Comparison of ENCODE assay signal across 12 cellular contexts in the genomic region with DNA sequence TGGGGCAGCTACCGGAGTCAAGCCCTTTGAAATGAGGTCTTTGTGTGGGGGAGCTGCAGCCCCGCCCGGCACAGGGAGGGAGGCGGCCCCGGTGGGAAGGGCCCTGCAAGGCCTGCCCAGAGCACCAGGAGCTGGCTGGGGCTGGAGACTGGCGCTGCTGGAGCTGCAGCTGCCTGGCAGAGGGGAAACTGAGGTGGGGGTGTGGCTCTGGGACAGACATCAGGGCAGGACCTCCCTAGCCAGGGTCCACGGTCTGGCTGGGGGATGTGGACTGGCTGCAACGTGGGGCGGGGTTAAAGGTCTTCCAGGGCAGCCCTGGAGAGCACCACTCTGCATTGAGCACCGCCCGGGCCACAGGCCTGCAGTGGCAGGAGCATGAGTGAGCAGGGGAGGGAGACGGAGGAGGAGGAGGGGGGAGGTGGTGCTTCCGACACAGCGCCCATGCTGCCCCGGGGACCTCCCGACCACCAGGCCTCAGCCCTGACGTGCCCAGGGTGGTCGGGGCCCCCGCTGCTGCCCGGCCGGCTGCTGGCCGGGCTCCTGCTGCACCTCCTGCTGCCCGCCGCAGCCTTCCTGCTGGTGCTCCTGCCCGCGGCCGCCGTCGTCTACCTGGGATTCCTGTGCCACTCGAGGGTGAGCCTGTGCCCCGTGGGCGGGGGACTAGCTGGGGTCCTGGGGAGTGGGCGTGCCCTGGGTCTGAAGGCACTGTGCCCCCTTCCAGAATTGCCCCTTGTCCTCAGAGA. TPM values are rescaled to one million over a fixed set of nuclear protein-coding genes. Genes with fewer than 3 reads are reported as not detected.
DNase-seq lines count a peak whose midpoint lies in the region; ATAC-seq lines count a peak whose summit lies in the region.
"Had no signal": no experiment of that assay in that cellular context is flagged by ENCODE, and none has a peak within 500 bp of the region (broad histone marks: within the 10 kb centered on the region; RNA-seq: fewer than 3 reads in every experiment).

No MANE protein-coding gene starts in this region.

- no peak for DNase-seq in T-helper 2 cell treated with Interferon-gamma antibody and Interleukin-4, amounts not matched to agents 5 μg/mL and 100 μg/mL, for 36 hours (ENCODE audit: low spot score)
- DNase-seq in T-helper 2 cell (no peak), SJCRH30 (peak in 1 of 2 experiments; percentile 44), iPS-NIHi7 (ENCODE audit: extremely low spot score) (peak; percentile 26), NCI-H1105 (lab: John Stamatoyannopoulos, UW) (no peak)
- DNase-seq in stimulated activated naive B cell treated with anti-CD40 and anti-IgM and Interleukin-4, amounts not matched to agents 10 μg/mL and 1 μg/mL and 100 μg/mL, for 72 hours, result no peak
- DNase-seq in effector memory CD4-positive, alpha-beta T cell, result no peak
- DNase-seq: activated CD4-positive, alpha-beta T cell treated with anti-CD3 and anti-CD28 coated beads, Interleukin-2, amount 50 U/mL, for 48 hours; NCI-H524 treated with DMSO at 0.1 percent for 48 hours had no signal

- H3K36me3 ChIP-seq in SJCRH30, result no peaks in the 10 kb centered on the region
- H3K36me3 ChIP-seq in effector memory CD4-positive, alpha-beta T cell (ENCODE audit: control insufficient read depth, insufficient read depth, low read length), result no peaks in the 10 kb centered on the region
- H3K36me3 ChIP-seq: pancreas had no signal

- peak; percentile 30 to 32 for ATAC-seq in stimulated activated naive B cell treated with anti-CD40 and anti-IgM and Interleukin-4, amounts not matched to agents 10 μg/mL and 1 μg/mL and 100 μg/mL, for 72 hours (replicated peaks)
- no peak for ATAC-seq in HG03196 (IDR thresholded peaks at IDR 0.05; ENCODE audit: unreplicated experiment)
- ATAC-seq: pancreas had no signal

- H3K36me3 Mint-ChIP-seq in T-helper 2 cell treated with Interferon-gamma antibody and Interleukin-4, amounts not matched to agents 5 μg/mL and 100 μg/mL, for 36 hours (ENCODE audit: low read depth), result no peaks in the 10 kb centered on the region
- H3K36me3 Mint-ChIP-seq in stimulated activated naive B cell treated with anti-CD40 and anti-IgM and Interleukin-4, amounts not matched to agents 10 μg/mL and 1 μg/mL and 100 μg/mL, for 72 hours, result no peaks in the 10 kb centered on the region

- no peak overlapping the region for H3K27ac Mint-ChIP-seq in T-helper 2 cell treated with Interferon-gamma antibody and Interleukin-4, amounts not matched to agents 5 μg/mL and 100 μg/mL, for 36 hours
- no peak overlapping the region for H3K27ac Mint-ChIP-seq in stimulated activated naive B cell treated with anti-CD40 and anti-IgM and Interleukin-4, amounts not matched to agents 10 μg/mL and 1 μg/mL and 100 μg/mL, for 72 hours

- H3K9me3 ChIP-seq in SJCRH30 (replicated peaks), result no peaks in the 10 kb centered on the region
- H3K9me3 ChIP-seq in effector memory CD4-positive, alpha-beta T cell (ENCODE audit: control insufficient read depth, low read length), result no peaks in the 10 kb centered on the region
- H3K9me3 ChIP-seq: pancreas had no signal

- no peaks in the 10 kb centered on the region for H3K9me3 Mint-ChIP-seq in T-helper 2 cell treated with Interferon-gamma antibody and Interleukin-4, amounts not matched to agents 5 μg/mL and 100 μg/mL, for 36 hours
- no peaks in the 10 kb centered on the region for H3K9me3 Mint-ChIP-seq in stimulated activated naive B cell treated with anti-CD40 and anti-IgM and Interleukin-4, amounts not matched to agents 10 μg/mL and 1 μg/mL and 100 μg/mL, for 72 hours

- H3K27me3 ChIP-seq in SJCRH30, result no peaks in the 10 kb centered on the region
- peaks cover 20% of the 10 kb centered on the region for H3K27me3 ChIP-seq in effector memory CD4-positive, alpha-beta T cell (replicated peaks; ENCODE audit: control insufficient read depth, insufficient read depth, low read length, poor library complexity, severe bottlenecking)
- H3K27me3 ChIP-seq: pancreas had no signal

- peak overlapping the region; percentile 12 for H3K4me3 Mint-ChIP-seq in T-helper 2 cell treated with Interferon-gamma antibody and Interleukin-4, amounts not matched to agents 5 μg/mL and 100 μg/mL, for 36 hours
- peak overlapping the region in 1 of 2 donors; percentile 56 for H3K4me3 Mint-ChIP-seq in stimulated activated naive B cell treated with anti-CD40 and anti-IgM and Interleukin-4, amounts not matched to agents 10 μg/mL and 1 μg/mL and 100 μg/mL, for 72 hours

- peaks cover 19% of the 10 kb centered on the region for H3K27me3 Mint-ChIP-seq in T-helper 2 cell treated with Interferon-gamma antibody and Interleukin-4, amounts not matched to agents 5 μg/mL and 100 μg/mL, for 36 hours (ENCODE audit: low read depth)
- peaks cover 49 to 78% of the 10 kb centered on the region in 2 donors for H3K27me3 Mint-ChIP-seq in stimulated activated naive B cell treated with anti-CD40 and anti-IgM and Interleukin-4, amounts not matched to agents 10 μg/mL and 1 μg/mL and 100 μg/mL, for 72 hours

- peaks cover 41% of the 10 kb centered on the region for H3K4me1 ChIP-seq in SJCRH30
- H3K4me1 ChIP-seq in effector memory CD4-positive, alpha-beta T cell (ENCODE audit: control insufficient read depth, insufficient read depth, low read length, poor library complexity, severe bottlenecking), result peaks cover 7% of the 10 kb centered on the region

- peaks cover 2% of the 10 kb centered on the region for H3K4me1 Mint-ChIP-seq in T-helper 2 cell treated with Interferon-gamma antibody and Interleukin-4, amounts not matched to agents 5 μg/mL and 100 μg/mL, for 36 hours (ENCODE audit: low read depth)
- H3K4me1 Mint-ChIP-seq in stimulated activated naive B cell treated with anti-CD40 and anti-IgM and Interleukin-4, amounts not matched to agents 10 μg/mL and 1 μg/mL and 100 μg/mL, for 72 hours, result peaks cover 5 to 6% of the 10 kb centered on the region in 2 donors

- peak overlapping the region; percentile 50 for H3K4me3 ChIP-seq in SJCRH30
- no peak overlapping the region for H3K4me3 ChIP-seq in effector memory CD4-positive, alpha-beta T cell (ENCODE audit: insufficient read depth, low read depth, low read length, poor library complexity, severe bottlenecking)
- H3K4me3 ChIP-seq: pancreas had no signal

- peak overlapping the region; percentile 1; the same call in 1 of the 2 replicates for H3K27ac ChIP-seq in SJCRH30
- H3K27ac ChIP-seq in effector memory CD4-positive, alpha-beta T cell (ENCODE audit: insufficient read depth, low read length, poor library complexity, severe bottlenecking), result no peak overlapping the region
- H3K27ac ChIP-seq: pancreas had no signal

RNA-seq across cellular contexts. Expression of a gene that starts 4.8 kb away (rescaled TPM):
- total RNA-seq in SJCRH30 (2014; rRNA removed; shearing (Covaris generic)), result 6.1 and 6.2 TPM in 2 replicates
- total RNA-seq: LHCN-M2 had no signal

RNA-seq across cellular contexts. Expression of a gene that starts 9.6 kb away (rescaled TPM):
- 0.58 and 3.3 TPM in 2 replicates for total RNA-seq in SJCRH30 (2014; rRNA removed; shearing (Covaris generic))

RNA-seq across cellular contexts. Expression of a gene that starts 18.8 kb away (rescaled TPM):
- 229 and 236 TPM in 2 replicates for total RNA-seq in SJCRH30 (2014; rRNA removed; shearing (Covaris generic))

RNA-seq across cellular contexts. Expression of a gene that starts 23.6 kb away (rescaled TPM):
- total RNA-seq in SJCRH30 (2014; rRNA removed; shearing (Covaris generic)), result 0.20 TPM in 1 of 2 replicates, not detected in the other
- total RNA-seq: LHCN-M2 had no signal

RNA-seq across cellular contexts. Expression of a gene that starts 26.8 kb away (rescaled TPM):
- total RNA-seq in SJCRH30 (2014; rRNA removed; shearing (Covaris generic)), result 124 and 196 TPM in 2 replicates
